ENCODE assay signal across 16 cellular contexts in the genomic region with DNA sequence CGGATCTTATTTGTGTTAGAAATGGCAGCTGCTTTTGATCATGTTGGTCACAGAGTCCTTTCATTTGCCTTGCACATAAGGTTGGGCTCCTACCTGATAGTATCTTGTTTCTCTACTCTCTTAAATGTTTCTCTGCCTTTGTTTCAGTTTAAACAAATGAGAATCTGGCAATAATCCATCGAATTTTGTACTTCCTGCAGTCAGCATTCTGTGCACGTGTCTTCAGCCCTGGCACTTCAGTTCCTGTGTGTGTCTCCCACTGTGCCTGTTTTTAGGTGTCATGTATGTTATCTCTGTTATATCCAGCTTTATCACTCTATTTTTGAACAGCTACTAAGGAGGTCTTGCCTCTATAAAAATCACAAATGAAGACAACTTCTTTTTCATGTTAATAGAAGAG. TPM values are rescaled to one million over a fixed set of nuclear protein-coding genes. Genes with fewer than 3 reads are reported as not detected.
"Had no signal": no experiment of that assay in that cellular context is flagged by ENCODE, and none has a peak within 500 bp of the region (broad histone marks: within the 10 kb centered on the region; RNA-seq: fewer than 3 reads in every experiment).

No MANE protein-coding gene starts in this region.

- H3K27ac ChIP-seq: epithelial cell of prostate, gastrocnemius medialis, left ventricle myocardium inferior, suprapubic skin, upper lobe of left lung had no signal

- ATAC-seq: effector memory CD8-positive, alpha-beta T cell; gastrocnemius medialis; stimulated activated naive CD8-positive, alpha-beta T cell treated with anti-CD3 and anti-CD28 coated beads, Interleukin-15, Interleukin-2, amounts not matched to agents 100 U/mL and 50 U/mL, for 24 hours had no signal

- H3K9me3 Mint-ChIP-seq: effector memory CD8-positive, alpha-beta T cell had no signal

- H3K4me3 ChIP-seq: gastrocnemius medialis, left ventricle myocardium inferior, suprapubic skin, upper lobe of left lung had no signal

- H3K4me3 Mint-ChIP-seq: effector memory CD8-positive, alpha-beta T cell had no signal

- H3K27me3 ChIP-seq: suprapubic skin, upper lobe of left lung had no signal

- DNase-seq: activated CD4-positive, alpha-beta T cell treated with anti-CD3 and anti-CD28 coated beads, Interleukin-2, amount 50 U/mL, for 1 hour; activated naive CD4-positive, alpha-beta T cell treated with anti-CD3 and anti-CD28 coated beads, Interleukin-2, amount 50 U/mL, for 16 hours; activated T-cell treated with anti-CD3 and anti-CD28 coated beads, Interleukin-2, amount 50 U/mL, for 1 hour; central memory CD4-positive, alpha-beta T cell; cortex of kidney; effector memory CD8-positive, alpha-beta T cell; gastrocnemius medialis; left ventricle myocardium inferior; mesenchymal stem cell; stimulated activated CD4-positive, alpha-beta T cell treated with anti-CD3 and anti-CD28 coated beads, Interleukin-4, amount 100 ng/mL, for 1 hour; stimulated activated CD8-positive, alpha-beta memory T cell treated with anti-CD3 and anti-CD28 coated beads, Interleukin-4, amount 100 ng/mL, for 48 hours; stimulated activated naive CD8-positive, alpha-beta T cell treated with anti-CD3 and anti-CD28 coated beads, Interleukin-15, Interleukin-2, amounts not matched to agents 100 U/mL and 50 U/mL, for 24 hours; upper lobe of left lung had no signal

- H3K4me1 ChIP-seq: gastrocnemius medialis, left ventricle myocardium inferior, suprapubic skin, upper lobe of left lung had no signal

- H3K27ac Mint-ChIP-seq: effector memory CD8-positive, alpha-beta T cell had no signal

- H3K9me3 ChIP-seq: gastrocnemius medialis, left ventricle myocardium inferior, suprapubic skin, upper lobe of left lung had no signal

- H3K36me3 ChIP-seq: gastrocnemius medialis, left ventricle myocardium inferior, suprapubic skin, upper lobe of left lung had no signal

RNA-seq across cellular contexts. Expression of a gene that starts 28.4 kb away (rescaled TPM):
- polyA plus RNA-seq: neural cell had no signal
